Comparison of ENCODE assay signal across 1 cellular context in the genomic region with DNA sequence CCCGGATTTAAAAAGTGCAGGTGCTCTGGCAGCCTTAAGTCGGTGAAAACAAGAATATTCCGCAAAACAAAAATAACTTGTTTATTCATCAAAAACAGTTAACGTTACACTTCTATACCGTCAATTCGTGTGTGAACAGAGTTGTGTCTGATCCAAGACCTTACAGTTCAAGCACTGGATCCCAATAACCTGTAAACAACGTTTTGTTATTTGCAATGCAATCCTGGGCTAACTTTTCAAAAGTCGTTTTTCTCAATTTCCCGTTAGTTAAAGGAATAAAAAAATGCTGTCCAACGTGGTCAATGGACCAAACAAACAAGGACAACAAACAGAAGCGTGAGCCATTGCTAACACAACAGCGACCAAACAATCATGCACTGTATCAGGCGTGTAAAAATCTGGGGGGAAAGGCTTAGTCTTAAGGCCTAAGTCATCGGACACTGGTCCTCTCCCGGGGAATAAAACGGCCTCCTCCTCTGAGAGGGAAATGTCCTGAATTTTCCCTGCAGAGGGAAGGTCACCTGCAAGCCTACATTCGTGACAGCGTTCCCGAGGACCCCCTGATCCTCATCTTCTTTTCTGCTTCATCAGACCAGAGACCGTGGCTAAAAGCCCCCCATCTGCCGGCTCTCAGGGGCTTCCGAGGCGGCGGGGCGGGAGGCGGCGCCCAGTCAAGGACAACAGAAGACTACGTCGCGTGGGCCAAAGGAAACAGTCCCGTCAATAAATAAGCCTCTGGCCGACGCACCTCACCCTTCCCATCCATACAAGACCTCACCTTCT.
TF ChIP-seq lines count a peak whose summit lies in the region.

No MANE protein-coding gene starts in this region.

TF ChIP-seq in H1, 55 proteins besides CTCF, POLR2A, EP300 and RAD21:
- TF ChIP-seq KDM4A (IDR thresholded peaks at IDR 0.05; ENCODE audit: low read depth, low read length, severe bottlenecking) = peak; percentile 32
- peak; percentile 22 for TF ChIP-seq ASH2L (IDR thresholded peaks at IDR 0.05; ENCODE audit: low read length)
- TF ChIP-seq CHD1 (IDR thresholded peaks at IDR 0.05; ENCODE audit: low read depth, low read length) = 0 out of 2 replicates have a peak, but pooled peaks have one; percentile 45
- TF ChIP-seq CEBPB (IDR thresholded peaks at IDR 0.05; ENCODE audit: low read depth, low read length) = no peak
- no peak for TF ChIP-seq ZNF274 (IDR thresholded peaks at IDR 0.05; ENCODE audit: borderline replicate concordance, extremely low read depth, low read length)
- TF ChIP-seq, protein P1, sequence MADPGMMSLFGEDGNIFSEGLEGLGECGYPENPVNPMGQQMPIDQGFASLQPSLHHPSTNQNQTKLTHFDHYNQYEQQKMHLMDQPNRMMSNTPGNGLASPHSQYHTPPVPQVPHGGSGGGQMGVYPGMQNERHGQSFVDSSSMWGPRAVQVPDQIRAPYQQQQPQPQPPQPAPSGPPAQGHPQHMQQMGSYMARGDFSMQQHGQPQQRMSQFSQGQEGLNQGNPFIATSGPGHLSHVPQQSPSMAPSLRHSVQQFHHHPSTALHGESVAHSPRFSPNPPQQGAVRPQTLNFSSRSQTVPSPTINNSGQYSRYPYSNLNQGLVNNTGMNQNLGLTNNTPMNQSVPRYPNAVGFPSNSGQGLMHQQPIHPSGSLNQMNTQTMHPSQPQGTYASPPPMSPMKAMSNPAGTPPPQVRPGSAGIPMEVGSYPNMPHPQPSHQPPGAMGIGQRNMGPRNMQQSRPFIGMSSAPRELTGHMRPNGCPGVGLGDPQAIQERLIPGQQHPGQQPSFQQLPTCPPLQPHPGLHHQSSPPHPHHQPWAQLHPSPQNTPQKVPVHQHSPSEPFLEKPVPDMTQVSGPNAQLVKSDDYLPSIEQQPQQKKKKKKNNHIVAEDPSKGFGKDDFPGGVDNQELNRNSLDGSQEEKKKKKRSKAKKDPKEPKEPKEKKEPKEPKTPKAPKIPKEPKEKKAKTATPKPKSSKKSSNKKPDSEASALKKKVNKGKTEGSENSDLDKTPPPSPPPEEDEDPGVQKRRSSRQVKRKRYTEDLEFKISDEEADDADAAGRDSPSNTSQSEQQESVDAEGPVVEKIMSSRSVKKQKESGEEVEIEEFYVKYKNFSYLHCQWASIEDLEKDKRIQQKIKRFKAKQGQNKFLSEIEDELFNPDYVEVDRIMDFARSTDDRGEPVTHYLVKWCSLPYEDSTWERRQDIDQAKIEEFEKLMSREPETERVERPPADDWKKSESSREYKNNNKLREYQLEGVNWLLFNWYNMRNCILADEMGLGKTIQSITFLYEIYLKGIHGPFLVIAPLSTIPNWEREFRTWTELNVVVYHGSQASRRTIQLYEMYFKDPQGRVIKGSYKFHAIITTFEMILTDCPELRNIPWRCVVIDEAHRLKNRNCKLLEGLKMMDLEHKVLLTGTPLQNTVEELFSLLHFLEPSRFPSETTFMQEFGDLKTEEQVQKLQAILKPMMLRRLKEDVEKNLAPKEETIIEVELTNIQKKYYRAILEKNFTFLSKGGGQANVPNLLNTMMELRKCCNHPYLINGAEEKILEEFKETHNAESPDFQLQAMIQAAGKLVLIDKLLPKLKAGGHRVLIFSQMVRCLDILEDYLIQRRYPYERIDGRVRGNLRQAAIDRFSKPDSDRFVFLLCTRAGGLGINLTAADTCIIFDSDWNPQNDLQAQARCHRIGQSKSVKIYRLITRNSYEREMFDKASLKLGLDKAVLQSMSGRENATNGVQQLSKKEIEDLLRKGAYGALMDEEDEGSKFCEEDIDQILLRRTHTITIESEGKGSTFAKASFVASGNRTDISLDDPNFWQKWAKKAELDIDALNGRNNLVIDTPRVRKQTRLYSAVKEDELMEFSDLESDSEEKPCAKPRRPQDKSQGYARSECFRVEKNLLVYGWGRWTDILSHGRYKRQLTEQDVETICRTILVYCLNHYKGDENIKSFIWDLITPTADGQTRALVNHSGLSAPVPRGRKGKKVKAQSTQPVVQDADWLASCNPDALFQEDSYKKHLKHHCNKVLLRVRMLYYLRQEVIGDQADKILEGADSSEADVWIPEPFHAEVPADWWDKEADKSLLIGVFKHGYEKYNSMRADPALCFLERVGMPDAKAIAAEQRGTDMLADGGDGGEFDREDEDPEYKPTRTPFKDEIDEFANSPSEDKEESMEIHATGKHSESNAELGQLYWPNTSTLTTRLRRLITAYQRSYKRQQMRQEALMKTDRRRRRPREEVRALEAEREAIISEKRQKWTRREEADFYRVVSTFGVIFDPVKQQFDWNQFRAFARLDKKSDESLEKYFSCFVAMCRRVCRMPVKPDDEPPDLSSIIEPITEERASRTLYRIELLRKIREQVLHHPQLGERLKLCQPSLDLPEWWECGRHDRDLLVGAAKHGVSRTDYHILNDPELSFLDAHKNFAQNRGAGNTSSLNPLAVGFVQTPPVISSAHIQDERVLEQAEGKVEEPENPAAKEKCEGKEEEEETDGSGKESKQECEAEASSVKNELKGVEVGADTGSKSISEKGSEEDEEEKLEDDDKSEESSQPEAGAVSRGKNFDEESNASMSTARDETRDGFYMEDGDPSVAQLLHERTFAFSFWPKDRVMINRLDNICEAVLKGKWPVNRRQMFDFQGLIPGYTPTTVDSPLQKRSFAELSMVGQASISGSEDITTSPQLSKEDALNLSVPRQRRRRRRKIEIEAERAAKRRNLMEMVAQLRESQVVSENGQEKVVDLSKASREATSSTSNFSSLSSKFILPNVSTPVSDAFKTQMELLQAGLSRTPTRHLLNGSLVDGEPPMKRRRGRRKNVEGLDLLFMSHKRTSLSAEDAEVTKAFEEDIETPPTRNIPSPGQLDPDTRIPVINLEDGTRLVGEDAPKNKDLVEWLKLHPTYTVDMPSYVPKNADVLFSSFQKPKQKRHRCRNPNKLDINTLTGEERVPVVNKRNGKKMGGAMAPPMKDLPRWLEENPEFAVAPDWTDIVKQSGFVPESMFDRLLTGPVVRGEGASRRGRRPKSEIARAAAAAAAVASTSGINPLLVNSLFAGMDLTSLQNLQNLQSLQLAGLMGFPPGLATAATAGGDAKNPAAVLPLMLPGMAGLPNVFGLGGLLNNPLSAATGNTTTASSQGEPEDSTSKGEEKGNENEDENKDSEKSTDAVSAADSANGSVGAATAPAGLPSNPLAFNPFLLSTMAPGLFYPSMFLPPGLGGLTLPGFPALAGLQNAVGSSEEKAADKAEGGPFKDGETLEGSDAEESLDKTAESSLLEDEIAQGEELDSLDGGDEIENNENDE (IDR thresholded peaks at IDR 0.05; ENCODE audit: insufficient replicate concordance, low read length) = no peak
